Comparison of ENCODE assay signal across 13 cellular contexts in the genomic region with DNA sequence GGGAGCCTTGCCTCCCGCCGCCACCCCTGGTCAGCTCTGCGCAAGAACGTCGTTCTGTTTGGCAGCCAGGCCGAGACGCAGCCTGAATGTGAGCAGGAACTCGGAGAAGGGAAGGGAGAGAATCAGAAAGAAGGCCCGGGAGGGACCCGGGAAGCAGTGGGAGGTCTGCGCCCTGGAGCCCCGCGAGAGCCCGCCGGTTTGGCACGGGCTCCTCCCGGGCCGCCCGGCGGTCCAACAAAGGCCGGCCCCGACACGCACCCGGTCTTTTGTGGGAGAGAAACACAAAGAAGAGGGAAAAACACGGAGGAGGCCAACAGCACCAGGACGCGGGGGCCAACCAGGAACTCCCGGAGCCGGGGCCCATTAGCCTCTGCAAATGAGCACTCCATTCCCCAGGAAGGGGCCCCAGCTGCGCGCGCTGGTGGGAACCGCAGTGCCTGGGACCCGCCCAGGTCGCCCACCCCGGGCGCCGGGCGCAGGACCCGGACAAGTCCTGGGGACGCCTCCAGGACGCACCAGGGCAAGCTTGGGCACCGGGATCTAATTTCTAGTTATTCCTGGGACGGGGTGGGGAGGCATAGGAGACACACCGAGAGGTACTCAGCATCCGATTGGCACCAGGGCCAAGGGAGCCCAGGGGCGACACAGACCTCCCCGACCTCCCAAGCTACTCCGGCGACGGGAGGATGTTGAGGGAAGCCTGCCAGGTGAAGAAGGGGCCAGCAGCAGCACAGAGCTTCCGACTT. TPM values are rescaled to one million over a fixed set of nuclear protein-coding genes. Genes with fewer than 3 reads are reported as not detected.
DNase-seq lines count a peak whose midpoint lies in the region; FAIRE-seq and TF ChIP-seq lines count a peak whose summit lies in the region.
"Had no signal": no experiment of that assay in that cellular context is flagged by ENCODE, and none has a peak within 500 bp of the region (broad histone marks: within the 10 kb centered on the region; RNA-seq: fewer than 3 reads in every experiment).

No MANE protein-coding gene starts in this region.

- TF ChIP-seq POLR2A in H54 (IDR thresholded peaks at IDR 0.05; ENCODE audit: low read depth, low read length), result no peak

- H3K27ac ChIP-seq in HUES48 (ENCODE audit: low read depth, low read length) (no peak overlapping the region), endodermal cell (ENCODE audit: low read depth, low read length) (no peak overlapping the region), osteoblast (ENCODE audit: low read depth, low read length) (no peak overlapping the region)
- H3K27ac ChIP-seq: KMS-11, tibial nerve had no signal

- H3K4me3 Mint-ChIP-seq in T-helper 2 cell treated with Interferon-gamma antibody and Interleukin-4, amounts not matched to agents 5 μg/mL and 100 μg/mL, for 36 hours, result no peak overlapping the region
- peak overlapping the region; percentile 45 for H3K4me3 Mint-ChIP-seq in endodermal cell
- H3K4me3 Mint-ChIP-seq: activated B cell treated with CpG ODN at 0.5 μM for 24 hours had no signal

- peaks cover 2% of the 10 kb centered on the region for H3K36me3 Mint-ChIP-seq in T-helper 2 cell treated with Interferon-gamma antibody and Interleukin-4, amounts not matched to agents 5 μg/mL and 100 μg/mL, for 36 hours (ENCODE audit: low read depth)
- no peaks in the 10 kb centered on the region for H3K36me3 Mint-ChIP-seq in endodermal cell (ENCODE audit: low read depth)

- H3K9me3 ChIP-seq in HUES48 (ENCODE audit: control insufficient read depth, insufficient read depth, low read length) (no peaks in the 10 kb centered on the region), endodermal cell (ENCODE audit: control insufficient read depth, low read length) (no peaks in the 10 kb centered on the region), osteoblast (ENCODE audit: low read depth, low read length) (no peaks in the 10 kb centered on the region)
- H3K9me3 ChIP-seq: tibial nerve had no signal

- H4K20me1 ChIP-seq in osteoblast (ENCODE audit: insufficient read depth, low read length), result no peaks in the 10 kb centered on the region

- no peak overlapping the region for H2AFZ ChIP-seq in osteoblast (ENCODE audit: low read length)

- H3K9ac ChIP-seq in HUES48 (ENCODE audit: low read depth, low read length), result no peak overlapping the region
- no peak overlapping the region for H3K9ac ChIP-seq in endodermal cell (ENCODE audit: extremely low read depth, low read length, poor library complexity, severe bottlenecking)
- H3K9ac ChIP-seq: KMS-11 had no signal

- TF ChIP-seq CTCF in endodermal cell (conservative IDR thresholded peaks at IDR 0.05) (no peak), osteoblast (IDR thresholded peaks at IDR 0.05; ENCODE audit: extremely low read depth, low read depth, low read length) (no peak)

- no peak for DNase-seq in T-helper 2 cell treated with Interferon-gamma antibody and Interleukin-4, amounts not matched to agents 5 μg/mL and 100 μg/mL, for 36 hours (ENCODE audit: low spot score)
- DNase-seq in T-helper 2 cell (no peak), endodermal cell (peak; percentile 71), osteoblast (ENCODE audit: insufficient read length, low spot score, missing footprints) (peak; percentile 83), H54 (ENCODE audit: insufficient read length, low spot score) (no peak), DMS79 treated with DMSO at 0.1 percent for 48 hours (lab: John Stamatoyannopoulos, UW) (no peak)
- no peak for DNase-seq in activated CD4-positive, alpha-beta T cell treated with anti-CD3 and anti-CD28 coated beads for 4 hours
- DNase-seq: activated B cell treated with CpG ODN at 0.5 μM for 24 hours, mammary epithelial cell had no signal

- peak overlapping the region; percentile 65 for H3K27ac Mint-ChIP-seq in T-helper 2 cell treated with Interferon-gamma antibody and Interleukin-4, amounts not matched to agents 5 μg/mL and 100 μg/mL, for 36 hours
- no peak overlapping the region for H3K27ac Mint-ChIP-seq in endodermal cell
- H3K27ac Mint-ChIP-seq: activated B cell treated with CpG ODN at 0.5 μM for 24 hours had no signal

- 2% methylated on average over 20 to 52 of the region's 52 CpGs for WGBS in endodermal cell (ENCODE audit: insufficient coverage in 1 of 2, insufficient read length in 1 of 2), 2 experiments

- H3K36me3 ChIP-seq in HUES48 (ENCODE audit: control insufficient read depth, insufficient read depth, low read length) (no peaks in the 10 kb centered on the region), endodermal cell (ENCODE audit: control insufficient read depth, insufficient read depth, low read length) (no peaks in the 10 kb centered on the region), osteoblast (ENCODE audit: insufficient read depth, low read length) (no peaks in the 10 kb centered on the region)
- H3K36me3 ChIP-seq: tibial nerve had no signal

- no peak overlapping the region for H3K4me2 ChIP-seq in osteoblast (ENCODE audit: insufficient read depth, low read length)
- H3K4me2 ChIP-seq: KMS-11 had no signal

- H3K4me1 ChIP-seq in HUES48 (ENCODE audit: control insufficient read depth, insufficient read depth, low read length) (peaks cover 27% of the 10 kb centered on the region), endodermal cell (ENCODE audit: control insufficient read depth, insufficient read depth, low read length) (peaks cover 5% of the 10 kb centered on the region), osteoblast (ENCODE audit: insufficient read depth, low read length) (no peaks in the 10 kb centered on the region)

- no peaks in the 10 kb centered on the region for H3K79me2 ChIP-seq in osteoblast (ENCODE audit: insufficient read depth, low read length)

- no peak for FAIRE-seq in H54 (lab: Jason Lieb, UNC)

- H3K4me3 ChIP-seq in HUES48 (ENCODE audit: low read depth, low read length) (peak overlapping the region; percentile 2; the same call in 1 of the 2 replicates), endodermal cell (ENCODE audit: low read length) (no peak overlapping the region), osteoblast (ENCODE audit: insufficient read depth, low read length) (no peak overlapping the region)

- H3K27me3 Mint-ChIP-seq in T-helper 2 cell treated with Interferon-gamma antibody and Interleukin-4, amounts not matched to agents 5 μg/mL and 100 μg/mL, for 36 hours (ENCODE audit: low read depth), result peaks cover 81% of the 10 kb centered on the region
- peaks cover 95% of the 10 kb centered on the region for H3K27me3 Mint-ChIP-seq in endodermal cell (ENCODE audit: insufficient read depth)

- H3K27me3 ChIP-seq in HUES48 (ENCODE audit: control insufficient read depth, insufficient read depth, low read length) (peaks cover 99% of the 10 kb centered on the region), endodermal cell (ENCODE audit: control insufficient read depth, insufficient read depth, low read length, poor library complexity, severe bottlenecking) (peaks cover 100% of the 10 kb centered on the region), osteoblast (ENCODE audit: insufficient read depth, low read length) (peaks cover 98% of the 10 kb centered on the region)

- H3K9me3 Mint-ChIP-seq in T-helper 2 cell treated with Interferon-gamma antibody and Interleukin-4, amounts not matched to agents 5 μg/mL and 100 μg/mL, for 36 hours, result no peaks in the 10 kb centered on the region
- no peaks in the 10 kb centered on the region for H3K9me3 Mint-ChIP-seq in endodermal cell
- H3K9me3 Mint-ChIP-seq: activated B cell treated with CpG ODN at 0.5 μM for 24 hours had no signal

- peaks cover 14% of the 10 kb centered on the region for H3K4me1 Mint-ChIP-seq in T-helper 2 cell treated with Interferon-gamma antibody and Interleukin-4, amounts not matched to agents 5 μg/mL and 100 μg/mL, for 36 hours (ENCODE audit: low read depth)
- H3K4me1 Mint-ChIP-seq in endodermal cell, result peaks cover 23% of the 10 kb centered on the region

RNA-seq across cellular contexts. Expression of gene OLIG2, which starts 2.7 kb away (rescaled TPM):
- total RNA-seq in endodermal cell (under 1 TPM in 1 of 2 donors, not detected in 1; 0.53 TPM), osteoblast (not detected in 2 replicates)
- 2.7 TPM for polyA plus RNA-seq in endodermal cell (2013, experiment 1 of 2)
- polyA plus RNA-seq in endodermal cell (2013, experiment 2 of 2), result 2.9 TPM
- total RNA-seq: activated B cell treated with CpG ODN at 0.5 μM for 24 hours, mammary epithelial cell, renal cortical epithelial cell had no signal
- polyA plus RNA-seq: mammary epithelial cell had no signal

RNA-seq across cellular contexts. Expression of gene OLIG1, which starts 46.9 kb away (rescaled TPM):
- under 1 TPM in 1 of 2 donors, not detected in 1; 0.48 TPM for total RNA-seq in endodermal cell
- polyA plus RNA-seq in endodermal cell (2013, experiment 1 of 2), result 2.7 TPM
- 3.6 TPM for polyA plus RNA-seq in endodermal cell (2013, experiment 2 of 2)
- total RNA-seq in osteoblast, result not detected in 2 replicates
- total RNA-seq: activated B cell treated with CpG ODN at 0.5 μM for 24 hours, mammary epithelial cell, renal cortical epithelial cell, tibial nerve had no signal
- polyA plus RNA-seq: mammary epithelial cell had no signal

Comparison
In these comparisons a context has a peak if more than half of its experiments do, and no peak if none do; other contexts are left out.
1. DNase-seq: peak in endodermal cell (single experiment) and osteoblast (single experiment); none in T-helper 2 cell treated with Interferon-gamma antibody and Interleukin-4, amounts not matched to agents 5 μg/mL and 100 μg/mL, for 36 hours (single experiment), T-helper 2 cell (0 of 5), H54 (single experiment), activated CD4-positive, alpha-beta T cell treated with anti-CD3 and anti-CD28 coated beads for 4 hours (0 of 2) and DMS79 treated with DMSO at 0.1 percent for 48 hours (single experiment).